In the genomic region with DNA sequence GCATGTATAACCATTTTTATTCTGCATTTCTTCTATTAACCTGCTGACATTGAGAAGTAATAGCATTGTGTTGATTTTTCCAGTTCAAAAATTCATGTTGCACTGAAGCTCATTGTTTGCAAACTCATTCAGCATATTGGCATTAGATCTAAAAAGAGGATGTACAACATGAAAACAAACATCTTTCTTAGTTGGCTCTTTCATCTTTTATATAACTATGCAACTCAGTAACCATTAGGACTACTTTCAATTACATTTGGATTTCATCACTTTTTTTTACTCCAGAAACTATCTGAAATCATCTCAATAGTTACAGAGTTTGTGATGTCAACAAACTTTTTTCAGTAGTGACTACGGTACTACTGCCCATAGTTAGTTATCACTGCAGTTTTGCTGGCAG, we compare ENCODE assay signal across 34 cellular contexts.
"Had no signal": no experiment of that assay in that cellular context is flagged by ENCODE, and none has a peak within 500 bp of the region (broad histone marks: within the 10 kb centered on the region; RNA-seq: fewer than 3 reads in every experiment).

No MANE protein-coding gene starts in this region.

- FAIRE-seq: frontal cortex had no signal

- H3K4me1 ChIP-seq: breast epithelium, colonic mucosa, esophagus muscularis mucosa had no signal

- H3K4me3 ChIP-seq: breast epithelium, cardiac muscle cell, colonic mucosa, dorsolateral prefrontal cortex, esophagus muscularis mucosa had no signal

- H3K27me3 ChIP-seq: breast epithelium, cardiac muscle cell, colonic mucosa, dorsolateral prefrontal cortex, esophagus muscularis mucosa had no signal

- DNase-seq: activated CD4-positive, alpha-beta memory T cell treated with anti-CD3 and anti-CD28 coated beads, Interleukin-2, amount 10 ng/mL, durations not matched to agents 7 days and 5 days; activated CD4-positive, alpha-beta T cell treated with anti-CD3 and anti-CD28 coated beads for 4 hours; activated CD4-positive, alpha-beta T cell treated with anti-CD3 and anti-CD28 coated beads, Interleukin-2, amount 10 ng/mL, durations not matched to agents 7 days and 5 days; activated CD4-positive, alpha-beta T cell treated with anti-CD3 and anti-CD28 coated beads, Interleukin-2, amount 50 U/mL, for 4 hours; activated CD4-positive, CD25-positive, alpha-beta regulatory T cell; activated CD4-positive, CD25-positive, alpha-beta regulatory T cell treated with anti-CD3 and anti-CD28 coated beads, Interleukin-2, amount 50 U/mL, for 72 hours; activated CD8-positive, alpha-beta memory T cell treated with anti-CD3 and anti-CD28 coated beads, Interleukin-2, amount 50 U/mL, for 48 hours; activated gamma-delta T cell; activated naive CD4-positive, alpha-beta T cell; activated naive CD4-positive, alpha-beta T cell treated with anti-CD3 and anti-CD28 coated beads, Interleukin-2, amount 10 ng/mL, durations not matched to agents 7 days and 5 days; activated naive CD8-positive, alpha-beta T cell treated with anti-CD3 and anti-CD28 coated beads, Interleukin-2, amount 10 ng/mL, durations not matched to agents 7 days and 5 days; activated T-cell treated with anti-CD3 and anti-CD28 coated beads for 4 hours; activated T-cell treated with anti-CD3 and anti-CD28 coated beads, Interleukin-2, amount 50 U/mL, for 24 hours; activated T-cell treated with anti-CD3 and anti-CD28 coated beads, Interleukin-2, amount 50 U/mL, for 72 hours; amniotic stem cell; aorta; central memory CD4-positive, alpha-beta T cell; cerebellar nuclear complex; colonic mucosa; dorsolateral prefrontal cortex; effector memory CD4-positive, alpha-beta T cell; endodermal cell; erythroblast; foreskin fibroblast; head of caudate nucleus; T-helper 1 cell; T-helper 17 cell; T1000; WERI-Rb-1 had no signal

- H3K27ac ChIP-seq: breast epithelium, cardiac muscle cell, colonic mucosa, dorsolateral prefrontal cortex, esophagus muscularis mucosa, WERI-Rb-1 had no signal

- H3K36me3 ChIP-seq: breast epithelium, cardiac muscle cell, colonic mucosa, esophagus muscularis mucosa, WERI-Rb-1 had no signal

- ATAC-seq: activated naive CD4-positive, alpha-beta T cell treated with anti-CD3 and anti-CD28 coated beads, Interleukin-2, amount 50 U/mL, for 72 hours; activated T-cell treated with anti-CD3 and anti-CD28 coated beads, Interleukin-2, amount 50 U/mL, for 72 hours; T-helper 17 cell had no signal

- H3K9me3 ChIP-seq: colonic mucosa had no signal
